Comparison of ENCODE assay signal across 20 cellular contexts in genomic region chr3:35524851-35525250, GRCh38.
"Had no signal": no experiment of that assay in that cellular context is flagged by ENCODE, and none has a peak within 500 bp of the region (broad histone marks: within the 10 kb centered on the region; RNA-seq: fewer than 3 reads in every experiment).

No MANE protein-coding gene starts in this region.

- H3K4me3 ChIP-seq: coronary artery, gastroesophageal sphincter, hepatocyte, left lung, spleen, tibial artery, vagina had no signal

- H3K4me1 ChIP-seq: gastroesophageal sphincter, left lung, spleen, tibial artery, vagina had no signal

- ATAC-seq: activated CD4-positive, alpha-beta T cell treated with anti-CD3 and anti-CD28 coated beads for 36 hours; activated CD8-positive, alpha-beta T cell treated with anti-CD3 and anti-CD28 coated beads for 36 hours; gastroesophageal sphincter; left lung; right cardiac atrium; stimulated activated memory B cell treated with anti-CD40 and anti-IgM and Interleukin-4, amounts not matched to agents 10 μg/mL and 1 μg/mL and 100 μg/mL, for 72 hours; T-cell had no signal

- H3K27me3 ChIP-seq: gastroesophageal sphincter, hepatocyte, left lung, spleen, tibial artery, vagina had no signal

- DNase-seq: activated CD4-positive, alpha-beta T cell treated with anti-CD3 and anti-CD28 coated beads for 36 hours; activated CD8-positive, alpha-beta memory T cell treated with anti-CD3 and anti-CD28 coated beads, Interleukin-2, amount 50 U/mL, for 4 hours; activated CD8-positive, alpha-beta T cell treated with anti-CD3 and anti-CD28 coated beads for 36 hours; activated naive CD4-positive, alpha-beta T cell treated with Interleukin-2 at 50 U/mL for 16 hours; caudate nucleus; effector CD8-positive, alpha-beta T cell; left lung; right cardiac atrium; spleen; stimulated activated CD4-positive, alpha-beta T cell treated with anti-CD3 and anti-CD28 coated beads, Interleukin-1b, Interleukin-23, amount 100 ng/mL, for 48 hours; T-cell; T1000; tibial artery had no signal

- H3K4me2 ChIP-seq: hepatocyte had no signal

- H3K9me3 ChIP-seq: gastroesophageal sphincter, left lung, spleen, tibial artery, vagina had no signal

- H3K36me3 ChIP-seq: gastroesophageal sphincter, left lung, spleen, tibial artery, vagina had no signal

- H3K79me2 ChIP-seq: hepatocyte had no signal

- H2AFZ ChIP-seq: hepatocyte had no signal

- H3K27ac ChIP-seq: coronary artery, epithelial cell of prostate, gastroesophageal sphincter, hepatocyte, left lung, spleen, tibial artery, vagina, VCaP had no signal
